Comparison of ENCODE assay signal across 7 cellular contexts in the genomic region with DNA sequence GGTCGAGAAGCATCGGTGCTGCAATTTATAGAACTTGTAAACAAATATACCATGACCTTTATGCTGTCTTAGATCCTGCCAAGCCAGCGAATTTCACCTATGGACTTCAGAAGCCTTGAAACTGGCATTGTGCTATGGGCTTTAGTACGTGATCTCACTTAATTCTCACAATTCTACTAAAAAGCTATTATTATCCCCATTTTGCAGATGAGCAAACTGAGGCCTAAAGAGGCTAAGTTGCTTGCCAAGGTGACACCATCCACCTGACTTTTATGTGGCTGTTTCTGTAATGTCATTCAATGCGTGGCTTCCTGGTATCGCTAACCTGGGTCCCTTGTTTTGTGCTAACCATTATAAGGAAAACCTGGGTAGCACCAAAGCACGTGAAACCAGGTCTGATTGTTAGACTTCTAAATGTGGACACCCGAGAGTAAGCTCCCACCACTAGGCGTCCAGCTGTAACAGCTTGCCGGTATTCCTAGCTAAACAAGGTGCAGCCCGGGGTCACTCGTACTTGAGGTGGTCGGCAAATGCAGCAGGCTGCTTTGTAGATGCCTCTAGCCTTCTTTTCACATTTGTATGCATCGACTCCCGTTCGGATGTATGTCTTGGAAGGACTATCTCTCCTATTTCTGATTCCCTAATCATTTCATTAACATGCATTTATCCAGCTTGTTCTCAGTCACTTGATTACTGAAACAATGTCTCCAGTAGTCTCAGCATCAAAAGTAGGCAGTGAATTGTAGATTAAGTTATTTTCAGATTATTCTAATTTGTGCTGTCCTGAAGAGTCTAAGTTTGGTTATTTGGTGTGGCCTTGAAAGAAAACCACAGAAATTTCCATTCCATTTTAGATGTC. TPM values are rescaled to one million over a fixed set of nuclear protein-coding genes. Genes with fewer than 3 reads are reported as not detected.
A peak's percentile ranks its signal among the peaks of the same experiment; 100 is the strongest.
DNase-seq lines count a peak whose midpoint lies in the region; ATAC-seq, FAIRE-seq and TF ChIP-seq lines count a peak whose summit lies in the region.

No MANE protein-coding gene starts in this region.

- no peaks in the 10 kb centered on the region for H3K9me2 ChIP-seq in PC-9 (ENCODE audit: insufficient read depth)

- H3K4me2 ChIP-seq in PC-9: peak overlapping the region; percentile 93

- H3K4me3 ChIP-seq in PC-9 (peak overlapping the region; percentile 86), coronary artery (peak overlapping the region; percentile 94)

- CTCF ChIA-PET in PC-9 (lab: Charles Lee): interaction anchor here (0.6 kb wide), 1 partner anchor 16 kb away, joined by 4 read pairs; no protein-coding TSS in a partner anchor

- intact Hi-C loops in PC-9 (cut with micrococcal nuclease; ENCODE audit: unreplicated experiment): loop anchor here (1.0 kb wide), 1 partner anchor 57 kb away; no protein-coding TSS in a partner anchor

- H3K27ac ChIP-seq in PC-9 (0 out of 2 replicates have a peak overlapping the region, but pooled peaks have one; percentile 22), coronary artery (peak overlapping the region; percentile 28 to 34)

- H3K79me2 ChIP-seq in PC-9 (ENCODE audit: low read depth): peaks cover 54% of the 10 kb centered on the region

- peaks cover 55% of the 10 kb centered on the region for H3K4me1 ChIP-seq in PC-9 (replicated peaks; ENCODE audit: insufficient read depth)

- peak; percentile 73 for FAIRE-seq in GM12892 (lab: Jason Lieb, UNC)

- H4K20me1 ChIP-seq in PC-9 (ENCODE audit: insufficient read depth): no peaks in the 10 kb centered on the region

- ATAC-seq in GM21737 (IDR thresholded peaks at IDR 0.05; ENCODE audit: unreplicated experiment) (no peak), GM18870 (IDR thresholded peaks at IDR 0.05; ENCODE audit: unreplicated experiment) (no peak)

- peaks cover 39% of the 10 kb centered on the region for H3F3A ChIP-seq in PC-9 (ENCODE audit: insufficient read depth, low read depth)

- H2AFZ ChIP-seq in PC-9: peak overlapping the region; percentile 79

- TF ChIP-seq CTCF in PC-9 (conservative IDR thresholded peaks at IDR 0.05): peak; percentile 39; the same call in 1 of the 2 replicates
- TF ChIP-seq CTCF in coronary artery (IDR thresholded peaks at IDR 0.05): no peak

- BruUV-seq in PC-9 (replicated peaks; lab: Mats Ljungman, UMichigan): TSS peak; percentile 29

- no peaks in the 10 kb centered on the region for H3K36me3 ChIP-seq in PC-9 (ENCODE audit: low read depth)

- no peaks in the 10 kb centered on the region for H3K27me3 ChIP-seq in PC-9 (ENCODE audit: insufficient read depth, low read depth)

- no peaks in the 10 kb centered on the region for H3K9me3 ChIP-seq in PC-9 (ENCODE audit: insufficient read depth, low read depth)

- POLR2A ChIA-PET in PC-9 (lab: Charles Lee; ENCODE audit: unreplicated experiment): interaction anchor here (0.5 kb wide), 1 partner anchor 661 kb away, joined by 3 read pairs; the partner anchor contains the start of gene DYNLT1

- no peak for TF ChIP-seq POLR2A in GM12892 (IDR thresholded peaks at IDR 0.05; ENCODE audit: low read depth, low read length)

- DNase-seq in GM12892 (ENCODE audit: insufficient read length) (no peak), PC-9 (peak in 1 of 2 experiments; percentile 42), coronary artery (ENCODE audit: low spot score) (peak; percentile 74), midbrain (lab: John Stamatoyannopoulos, UW) (peak; percentile 39)
- no peak for DNase-seq in stimulated activated CD8-positive, alpha-beta memory T cell treated with anti-CD3 and anti-CD28 coated beads, Interleukin-4, amount 100 ng/mL, for 48 hours

RNA-seq across cellular contexts. Expression of gene SYNJ2, which starts 1.1 kb away (rescaled TPM):
- polyA plus RNA-seq in GM12892 (2012; ENCODE audit: missing spikeins): 2.7 TPM
- total RNA-seq in PC-9 (2021): 30.3 and 39.4 TPM in 2 replicates

Comparison
In these comparisons a context has a peak if more than half of its experiments do, and no peak if none do; other contexts are left out.
1. DNase-seq: peak in coronary artery (single experiment) and midbrain (single experiment); none in GM12892 (single experiment) and stimulated activated CD8-positive, alpha-beta memory T cell treated with anti-CD3 and anti-CD28 coated beads, Interleukin-4, amount 100 ng/mL, for 48 hours (single experiment).